ENCODE assay signal across 1 cellular context in genomic region chr6:139219271-139219729, GRCh38.
A peak's percentile ranks its signal among the peaks of the same experiment; 100 is the strongest.
TF ChIP-seq lines count a peak whose summit lies in the region.

No MANE protein-coding gene starts in this region.

TF ChIP-seq in H1, 55 proteins besides CTCF, POLR2A, EP300 and RAD21 (continued from another document):
- TF ChIP-seq CHD7 (IDR thresholded peaks at IDR 0.05; ENCODE audit: insufficient replicate concordance, low read length) (no peak), MAFK (IDR thresholded peaks at IDR 0.05; ENCODE audit: low read depth, low read length) (no peak), POLR2AphosphoS5 (IDR thresholded peaks at IDR 0.05; ENCODE audit: low read depth, low read length) (no peak), SIN3A (conservative IDR thresholded peaks at IDR 0.05 in 1 of 2, IDR thresholded peaks at IDR 0.05 in 1 of 2; ENCODE audit: low read depth in 1 of 2, low read length in 2 of 2) (no peak), KDM5A (IDR thresholded peaks at IDR 0.05; ENCODE audit: low read length) (no peak), TEAD4 (IDR thresholded peaks at IDR 0.05; ENCODE audit: low read depth, low read length) (peak; percentile 91), GABPA (IDR thresholded peaks at IDR 0.05; ENCODE audit: borderline replicate concordance, insufficient read depth, low read length) (no peak), POU5F1 (IDR thresholded peaks at IDR 0.05; ENCODE audit: low read depth, low read length) (no peak), TBP (IDR thresholded peaks at IDR 0.05; ENCODE audit: low read depth, low read length) (peak; percentile 56), CREB1 (IDR thresholded peaks at IDR 0.05) (no peak; the same call in 1 of the 2 replicates), NRF1 (IDR thresholded peaks at IDR 0.05; ENCODE audit: low read depth, low read length) (no peak), EZH2 (IDR thresholded peaks at IDR 0.05; ENCODE audit: low read depth, low read length, severe bottlenecking) (no peak), MAX (IDR thresholded peaks at IDR 0.05) (peak; percentile 56), SP2 (IDR thresholded peaks at IDR 0.05; ENCODE audit: low read length) (no peak), CEBPB (IDR thresholded peaks at IDR 0.05; ENCODE audit: low read depth, low read length) (no peak)
TF ChIP-seq in H1: peak in this region for 3.
